1 cellular context compared by ENCODE assay signal in the genomic region with DNA sequence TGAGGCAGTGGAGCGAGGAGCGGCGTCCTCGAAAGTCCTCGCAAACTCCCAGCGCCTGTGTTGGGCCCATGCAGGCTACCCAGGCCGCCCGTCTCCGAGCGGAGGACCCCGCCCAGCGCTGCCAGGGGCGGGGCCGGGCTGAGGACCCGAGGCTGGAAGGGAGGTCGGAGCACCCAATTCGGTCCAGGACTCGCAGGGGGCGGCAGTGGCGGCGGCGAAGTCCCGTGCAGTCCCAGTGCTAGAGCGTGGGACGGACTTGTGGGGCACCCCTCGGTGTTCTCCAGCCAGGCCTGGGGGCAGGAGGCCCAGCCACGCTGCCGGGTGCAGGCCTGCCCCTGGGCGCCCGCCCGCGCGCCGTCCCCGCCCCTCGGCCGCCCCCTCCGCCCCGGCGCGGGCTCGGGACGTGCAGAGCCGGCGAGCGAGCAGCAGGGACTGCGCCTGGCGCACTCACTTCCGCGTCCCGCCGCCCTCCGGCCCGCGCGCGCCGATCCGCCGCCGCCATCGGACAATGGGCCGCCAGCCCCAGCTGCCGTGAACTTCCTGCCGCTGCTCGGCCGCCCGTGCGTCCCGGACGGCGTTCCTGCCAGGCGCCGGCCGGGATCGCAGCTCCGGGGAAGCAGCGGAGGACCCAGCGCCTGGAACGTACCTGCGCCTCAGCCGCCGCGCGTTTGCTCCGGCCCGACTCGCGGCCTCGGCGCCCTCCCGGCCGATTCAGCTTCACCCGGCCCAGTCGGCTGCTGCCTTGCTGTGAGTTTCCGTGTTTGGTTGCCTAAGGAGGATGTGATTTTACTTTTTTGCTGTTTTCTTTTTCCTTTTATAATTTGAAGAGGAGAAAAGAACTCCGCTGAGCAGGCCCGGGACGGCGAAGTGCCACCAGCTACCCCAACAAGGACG.
TF ChIP-seq lines count a peak whose summit lies in the region.

No MANE protein-coding gene starts in this region.

TF ChIP-seq in HepG2, 621 proteins besides CTCF, POLR2A, EP300 and RAD21 (continued from another document and continues in another):
- TF ChIP-seq SP4 (CRISPR knock-in tag; IDR thresholded peaks at IDR 0.05) (peak; percentile 58; the same call in 1 of the 2 replicates), ZNF232 (CRISPR knock-in tag; IDR thresholded peaks at IDR 0.05; ENCODE audit: borderline replicate concordance) (no peak), ZNF7 (CRISPR knock-in tag; IDR thresholded peaks at IDR 0.05) (no peak), TSC22D2 (CRISPR knock-in tag; IDR thresholded peaks at IDR 0.05; ENCODE audit: borderline replicate concordance) (no peak), DNMT1 (CRISPR knock-in tag; IDR thresholded peaks at IDR 0.05) (no peak), ZNF768 (CRISPR knock-in tag; IDR thresholded peaks at IDR 0.05) (no peak), ESRRA (CRISPR knock-in tag; IDR thresholded peaks at IDR 0.05; ENCODE audit: low read depth) (no peak), SAFB2 (CRISPR knock-in tag; IDR thresholded peaks at IDR 0.05; ENCODE audit: borderline replicate concordance, low read depth) (no peak), ZNF709 (CRISPR knock-in tag; IDR thresholded peaks at IDR 0.05) (peak; percentile 76; the same call in 1 of the 2 replicates), POGZ (CRISPR knock-in tag; IDR thresholded peaks at IDR 0.05) (no peak), ZNF264 (CRISPR knock-in tag; IDR thresholded peaks at IDR 0.05) (no peak; the same call in 1 of the 2 replicates), FOXO1 (CRISPR knock-in tag; IDR thresholded peaks at IDR 0.05) (no peak), ZNF432 (CRISPR knock-in tag; IDR thresholded peaks at IDR 0.05; ENCODE audit: borderline replicate concordance) (no peak), NBN (conservative IDR thresholded peaks at IDR 0.05) (no peak), ZNF644 (CRISPR knock-in tag; IDR thresholded peaks at IDR 0.05; ENCODE audit: low read depth) (no peak), HOXD1 (CRISPR knock-in tag; IDR thresholded peaks at IDR 0.05) (0 out of 2 replicates have a peak, but pooled peaks have one; percentile 47), ZNF124 (CRISPR knock-in tag; IDR thresholded peaks at IDR 0.05) (no peak; the same call in 1 of the 2 replicates), ZNF230 (CRISPR knock-in tag; IDR thresholded peaks at IDR 0.05) (no peak), ZNF543 (CRISPR knock-in tag; IDR thresholded peaks at IDR 0.05) (peak; percentile 58; the same call in 1 of the 2 replicates), ETV6 (CRISPR knock-in tag; conservative IDR thresholded peaks at IDR 0.05) (0 out of 2 replicates have a peak, but pooled peaks have one; percentile 37), TBP (CRISPR knock-in tag; IDR thresholded peaks at IDR 0.05) (no peak)
- TF ChIP-seq, protein P1, sequence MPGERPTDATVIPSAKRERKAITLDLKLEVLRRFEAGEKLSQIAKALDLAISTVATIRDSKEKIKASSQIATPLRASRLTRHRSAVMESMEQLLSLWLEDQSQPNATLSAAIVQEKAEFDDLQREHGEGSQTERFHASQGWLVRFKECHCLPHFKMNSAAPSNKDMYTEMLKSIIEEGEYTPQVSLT (CRISPR knock-in tag; IDR thresholded peaks at IDR 0.05; ENCODE audit: borderline replicate concordance, low read depth) = no peak
- TF ChIP-seq, protein P2, sequence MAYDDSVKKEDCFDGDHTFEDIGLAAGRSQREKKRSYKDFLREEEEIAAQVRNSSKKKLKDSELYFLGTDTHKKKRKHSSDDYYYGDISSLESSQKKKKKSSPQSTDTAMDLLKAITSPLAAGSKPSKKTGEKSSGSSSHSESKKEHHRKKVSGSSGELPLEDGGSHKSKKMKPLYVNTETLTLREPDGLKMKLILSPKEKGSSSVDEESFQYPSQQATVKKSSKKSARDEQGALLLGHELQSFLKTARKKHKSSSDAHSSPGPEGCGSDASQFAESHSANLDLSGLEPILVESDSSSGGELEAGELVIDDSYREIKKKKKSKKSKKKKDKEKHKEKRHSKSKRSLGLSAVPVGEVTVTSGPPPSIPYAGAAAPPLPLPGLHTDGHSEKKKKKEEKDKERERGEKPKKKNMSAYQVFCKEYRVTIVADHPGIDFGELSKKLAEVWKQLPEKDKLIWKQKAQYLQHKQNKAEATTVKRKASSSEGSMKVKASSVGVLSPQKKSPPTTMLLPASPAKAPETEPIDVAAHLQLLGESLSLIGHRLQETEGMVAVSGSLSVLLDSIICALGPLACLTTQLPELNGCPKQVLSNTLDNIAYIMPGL (CRISPR knock-in tag; IDR thresholded peaks at IDR 0.05; ENCODE audit: borderline replicate concordance in 1 of 2, low read depth in 1 of 2) = peak in 1 of 2 experiments; percentile 40; a peak in 1 of 4 replicates
- TF ChIP-seq, protein P3, sequence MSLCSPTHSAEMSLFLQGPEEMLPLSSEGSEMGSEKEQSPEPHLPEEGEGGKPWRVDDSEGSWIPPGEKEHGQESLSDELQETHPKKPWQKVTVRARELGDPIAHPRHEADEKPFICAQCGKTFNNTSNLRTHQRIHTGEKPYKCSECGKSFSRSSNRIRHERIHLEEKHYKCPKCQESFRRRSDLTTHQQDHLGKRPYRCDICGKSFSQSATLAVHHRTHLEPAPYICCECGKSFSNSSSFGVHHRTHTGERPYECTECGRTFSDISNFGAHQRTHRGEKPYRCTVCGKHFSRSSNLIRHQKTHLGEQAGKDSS (CRISPR knock-in tag; IDR thresholded peaks at IDR 0.05; ENCODE audit: borderline replicate concordance, low read depth) = no peak
- TF ChIP-seq, protein P4, sequence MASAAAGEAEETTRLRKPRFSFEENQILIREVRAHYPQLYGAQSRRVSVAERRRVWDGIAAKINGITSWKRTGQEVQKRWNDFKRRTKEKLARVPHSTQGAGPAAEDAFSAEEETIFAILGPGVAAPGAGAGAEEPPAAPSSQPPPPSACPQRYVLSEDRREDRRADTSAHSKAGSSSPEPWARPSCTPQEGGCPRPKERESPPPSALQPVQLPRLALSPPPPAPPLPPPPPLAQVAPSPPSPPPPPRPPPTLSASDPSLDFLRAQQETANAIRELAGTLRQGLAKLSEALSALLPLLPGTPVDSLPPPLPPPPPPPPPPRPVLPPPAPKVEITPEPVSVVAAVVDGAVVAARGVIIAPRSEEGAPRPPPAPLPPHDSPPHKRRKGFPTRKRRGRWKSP (CRISPR knock-in tag; IDR thresholded peaks at IDR 0.05) = 0 out of 2 replicates have a peak, but pooled peaks have one; percentile 64
- TF ChIP-seq, protein P5, sequence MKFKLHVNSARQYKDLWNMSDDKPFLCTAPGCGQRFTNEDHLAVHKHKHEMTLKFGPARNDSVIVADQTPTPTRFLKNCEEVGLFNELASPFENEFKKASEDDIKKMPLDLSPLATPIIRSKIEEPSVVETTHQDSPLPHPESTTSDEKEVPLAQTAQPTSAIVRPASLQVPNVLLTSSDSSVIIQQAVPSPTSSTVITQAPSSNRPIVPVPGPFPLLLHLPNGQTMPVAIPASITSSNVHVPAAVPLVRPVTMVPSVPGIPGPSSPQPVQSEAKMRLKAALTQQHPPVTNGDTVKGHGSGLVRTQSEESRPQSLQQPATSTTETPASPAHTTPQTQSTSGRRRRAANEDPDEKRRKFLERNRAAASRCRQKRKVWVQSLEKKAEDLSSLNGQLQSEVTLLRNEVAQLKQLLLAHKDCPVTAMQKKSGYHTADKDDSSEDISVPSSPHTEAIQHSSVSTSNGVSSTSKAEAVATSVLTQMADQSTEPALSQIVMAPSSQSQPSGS (CRISPR knock-in tag; IDR thresholded peaks at IDR 0.05) = no peak
- TF ChIP-seq, protein P6, sequence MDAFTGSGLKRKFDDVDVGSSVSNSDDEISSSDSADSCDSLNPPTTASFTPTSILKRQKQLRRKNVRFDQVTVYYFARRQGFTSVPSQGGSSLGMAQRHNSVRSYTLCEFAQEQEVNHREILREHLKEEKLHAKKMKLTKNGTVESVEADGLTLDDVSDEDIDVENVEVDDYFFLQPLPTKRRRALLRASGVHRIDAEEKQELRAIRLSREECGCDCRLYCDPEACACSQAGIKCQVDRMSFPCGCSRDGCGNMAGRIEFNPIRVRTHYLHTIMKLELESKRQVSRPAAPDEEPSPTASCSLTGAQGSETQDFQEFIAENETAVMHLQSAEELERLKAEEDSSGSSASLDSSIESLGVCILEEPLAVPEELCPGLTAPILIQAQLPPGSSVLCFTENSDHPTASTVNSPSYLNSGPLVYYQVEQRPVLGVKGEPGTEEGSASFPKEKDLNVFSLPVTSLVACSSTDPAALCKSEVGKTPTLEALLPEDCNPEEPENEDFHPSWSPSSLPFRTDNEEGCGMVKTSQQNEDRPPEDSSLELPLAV (CRISPR knock-in tag; conservative IDR thresholded peaks at IDR 0.05; ENCODE audit: low read depth) = no peak
- TF ChIP-seq, protein P7, sequence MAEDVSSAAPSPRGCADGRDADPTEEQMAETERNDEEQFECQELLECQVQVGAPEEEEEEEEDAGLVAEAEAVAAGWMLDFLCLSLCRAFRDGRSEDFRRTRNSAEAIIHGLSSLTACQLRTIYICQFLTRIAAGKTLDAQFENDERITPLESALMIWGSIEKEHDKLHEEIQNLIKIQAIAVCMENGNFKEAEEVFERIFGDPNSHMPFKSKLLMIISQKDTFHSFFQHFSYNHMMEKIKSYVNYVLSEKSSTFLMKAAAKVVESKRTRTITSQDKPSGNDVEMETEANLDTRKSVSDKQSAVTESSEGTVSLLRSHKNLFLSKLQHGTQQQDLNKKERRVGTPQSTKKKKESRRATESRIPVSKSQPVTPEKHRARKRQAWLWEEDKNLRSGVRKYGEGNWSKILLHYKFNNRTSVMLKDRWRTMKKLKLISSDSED (CRISPR knock-in tag; IDR thresholded peaks at IDR 0.05) = no peak
- TF ChIP-seq, protein P8, sequence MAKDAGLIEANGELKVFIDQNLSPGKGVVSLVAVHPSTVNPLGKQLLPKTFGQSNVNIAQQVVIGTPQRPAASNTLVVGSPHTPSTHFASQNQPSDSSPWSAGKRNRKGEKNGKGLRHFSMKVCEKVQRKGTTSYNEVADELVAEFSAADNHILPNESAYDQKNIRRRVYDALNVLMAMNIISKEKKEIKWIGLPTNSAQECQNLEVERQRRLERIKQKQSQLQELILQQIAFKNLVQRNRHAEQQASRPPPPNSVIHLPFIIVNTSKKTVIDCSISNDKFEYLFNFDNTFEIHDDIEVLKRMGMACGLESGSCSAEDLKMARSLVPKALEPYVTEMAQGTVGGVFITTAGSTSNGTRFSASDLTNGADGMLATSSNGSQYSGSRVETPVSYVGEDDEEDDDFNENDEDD (CRISPR knock-in tag; IDR thresholded peaks at IDR 0.05; ENCODE audit: borderline replicate concordance) = 0 out of 2 replicates have a peak, but pooled peaks have one; percentile 26
- TF ChIP-seq, protein P9, sequence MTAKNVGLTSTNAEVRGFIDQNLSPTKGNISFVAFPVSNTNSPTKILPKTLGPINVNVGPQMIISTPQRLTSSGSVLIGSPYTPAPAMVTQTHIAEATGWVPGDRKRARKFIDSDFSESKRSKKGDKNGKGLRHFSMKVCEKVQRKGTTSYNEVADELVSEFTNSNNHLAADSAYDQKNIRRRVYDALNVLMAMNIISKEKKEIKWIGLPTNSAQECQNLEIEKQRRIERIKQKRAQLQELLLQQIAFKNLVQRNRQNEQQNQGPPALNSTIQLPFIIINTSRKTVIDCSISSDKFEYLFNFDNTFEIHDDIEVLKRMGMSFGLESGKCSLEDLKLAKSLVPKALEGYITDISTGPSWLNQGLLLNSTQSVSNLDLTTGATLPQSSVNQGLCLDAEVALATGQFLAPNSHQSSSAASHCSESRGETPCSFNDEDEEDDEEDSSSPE (CRISPR knock-in tag; IDR thresholded peaks at IDR 0.05) = no peak
- TF ChIP-seq, protein P10, sequence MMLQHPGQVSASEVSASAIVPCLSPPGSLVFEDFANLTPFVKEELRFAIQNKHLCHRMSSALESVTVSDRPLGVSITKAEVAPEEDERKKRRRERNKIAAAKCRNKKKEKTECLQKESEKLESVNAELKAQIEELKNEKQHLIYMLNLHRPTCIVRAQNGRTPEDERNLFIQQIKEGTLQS (CRISPR knock-in tag; IDR thresholded peaks at IDR 0.05) = no peak
- TF ChIP-seq, protein P11, sequence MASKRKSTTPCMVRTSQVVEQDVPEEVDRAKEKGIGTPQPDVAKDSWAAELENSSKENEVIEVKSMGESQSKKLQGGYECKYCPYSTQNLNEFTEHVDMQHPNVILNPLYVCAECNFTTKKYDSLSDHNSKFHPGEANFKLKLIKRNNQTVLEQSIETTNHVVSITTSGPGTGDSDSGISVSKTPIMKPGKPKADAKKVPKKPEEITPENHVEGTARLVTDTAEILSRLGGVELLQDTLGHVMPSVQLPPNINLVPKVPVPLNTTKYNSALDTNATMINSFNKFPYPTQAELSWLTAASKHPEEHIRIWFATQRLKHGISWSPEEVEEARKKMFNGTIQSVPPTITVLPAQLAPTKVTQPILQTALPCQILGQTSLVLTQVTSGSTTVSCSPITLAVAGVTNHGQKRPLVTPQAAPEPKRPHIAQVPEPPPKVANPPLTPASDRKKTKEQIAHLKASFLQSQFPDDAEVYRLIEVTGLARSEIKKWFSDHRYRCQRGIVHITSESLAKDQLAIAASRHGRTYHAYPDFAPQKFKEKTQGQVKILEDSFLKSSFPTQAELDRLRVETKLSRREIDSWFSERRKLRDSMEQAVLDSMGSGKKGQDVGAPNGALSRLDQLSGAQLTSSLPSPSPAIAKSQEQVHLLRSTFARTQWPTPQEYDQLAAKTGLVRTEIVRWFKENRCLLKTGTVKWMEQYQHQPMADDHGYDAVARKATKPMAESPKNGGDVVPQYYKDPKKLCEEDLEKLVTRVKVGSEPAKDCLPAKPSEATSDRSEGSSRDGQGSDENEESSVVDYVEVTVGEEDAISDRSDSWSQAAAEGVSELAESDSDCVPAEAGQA (IDR thresholded peaks at IDR 0.05; ENCODE audit: low read depth) = no peak
- TF ChIP-seq, protein P11 (CRISPR knock-in tag; IDR thresholded peaks at IDR 0.05; ENCODE audit: borderline replicate concordance) = no peak
